Comparison of ENCODE assay signal across 26 cellular contexts in the genomic region with DNA sequence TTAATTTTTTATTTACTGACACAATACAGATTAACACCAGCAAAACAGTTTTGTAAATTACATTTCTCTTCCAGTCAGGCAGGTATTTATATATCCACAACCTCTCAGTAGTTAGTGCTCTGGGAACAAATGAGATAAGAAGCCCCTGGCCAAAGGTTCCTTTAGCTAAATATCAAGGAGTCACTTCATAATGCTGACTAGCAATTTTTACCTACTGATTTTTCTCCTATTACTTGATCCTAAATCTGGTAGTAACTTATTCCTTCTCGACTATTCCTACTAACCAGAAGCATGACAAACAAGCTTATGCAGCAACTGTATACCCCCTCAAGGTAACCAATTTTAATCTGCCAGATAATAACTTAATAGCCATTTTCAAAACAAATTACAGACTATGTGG. TPM values are rescaled to one million over a fixed set of nuclear protein-coding genes. Genes with fewer than 3 reads are reported as not detected.
DNase-seq lines count a peak whose midpoint lies in the region; ATAC-seq, FAIRE-seq and TF ChIP-seq lines count a peak whose summit lies in the region.
"Had no signal": no experiment of that assay in that cellular context is flagged by ENCODE, and none has a peak within 500 bp of the region (broad histone marks: within the 10 kb centered on the region; RNA-seq: fewer than 3 reads in every experiment).

No MANE protein-coding gene starts in this region.

- H2AFZ ChIP-seq in K562 (ENCODE audit: low read depth, low read length), result no peak overlapping the region
- H2AFZ ChIP-seq: GM23248 had no signal

- CTCF ChIA-PET in MCF 10A (lab: Yijun Ruan, JAX), result interaction anchor here (0.8 kb wide), 1 partner anchor 13 kb away, joined by 3 read pairs; no protein-coding TSS in a partner anchor
- CTCF ChIA-PET in K562 (lab: Yijun Ruan, JAX; ENCODE audit: low intra/inter-chr PET ratio), result no interaction called here

- no peak for TF ChIP-seq CTCF in MCF 10A (IDR thresholded peaks at IDR 0.05; ENCODE audit: unreplicated experiment)
- TF ChIP-seq CTCF in breast epithelium (IDR thresholded peaks at IDR 0.05), result no peak
- no peak for TF ChIP-seq CTCF in K562 (IDR thresholded peaks at IDR 0.05 in 2 of 3, conservative IDR thresholded peaks at IDR 0.05 in 1 of 3; ENCODE audit: insufficient read depth in 2 of 3, low read depth in 1 of 3, low read length in 3 of 3)
- no peak for TF ChIP-seq CTCF in tibial nerve (IDR thresholded peaks at IDR 0.05)

- TF ChIP-seq POLR2A in breast epithelium (IDR thresholded peaks at IDR 0.05), result no peak
- TF ChIP-seq POLR2A in K562 (conservative IDR thresholded peaks at IDR 0.05), result no peak
- no peak for TF ChIP-seq POLR2A in tibial nerve (IDR thresholded peaks at IDR 0.05)

- H3K27me3 Mint-ChIP-seq in MCF 10A (ENCODE audit: insufficient read depth, unreplicated experiment) (no peaks in the 10 kb centered on the region), memory B cell (no peaks in the 10 kb centered on the region)
- H3K27me3 Mint-ChIP-seq: CD4-positive, alpha-beta T cell; CD8-positive, alpha-beta memory T cell had no signal

- H3K4me3 Mint-ChIP-seq in MCF 10A (ENCODE audit: unreplicated experiment) (no peak overlapping the region), memory B cell (no peak overlapping the region)
- H3K4me3 Mint-ChIP-seq: CD14-positive monocyte; CD4-positive, alpha-beta T cell; CD8-positive, alpha-beta memory T cell had no signal

- peaks cover 3% of the 10 kb centered on the region; the same call in 1 of the 3 replicates for H3K79me2 ChIP-seq in K562 (ENCODE audit: control insufficient read depth, insufficient read depth, low read length)

- BruUV-seq in MCF 10A (replicated peaks; lab: Mats Ljungman, UMichigan) (no TSS peak), K562 (replicated peaks; lab: Mats Ljungman, UMichigan) (no TSS peak)

- H3K27ac ChIP-seq in breast epithelium (no peak overlapping the region), K562 (ENCODE audit: extremely low read depth, low read depth, low read length) (no peak overlapping the region), tibial nerve (no peak overlapping the region)
- H3K27ac ChIP-seq: 22Rv1; BLaER1 treated with 17β-estradiol and CSF1 and Interleukin-3, amounts not matched to agents 10 nM and 100 nM; GM23248 had no signal

- H3K4me1 Mint-ChIP-seq in MCF 10A (ENCODE audit: insufficient read depth, unreplicated experiment) (no peaks in the 10 kb centered on the region), memory B cell (peaks cover 2% of the 10 kb centered on the region)
- H3K4me1 Mint-ChIP-seq: CD14-positive monocyte had no signal

- no peaks in the 10 kb centered on the region for H3K27me3 ChIP-seq in breast epithelium
- no peaks in the 10 kb centered on the region for H3K27me3 ChIP-seq in K562 (ENCODE audit: control insufficient read depth in 2 of 2, insufficient read depth in 2 of 2, low read length in 2 of 2)
- no peaks in the 10 kb centered on the region for H3K27me3 ChIP-seq in tibial nerve
- H3K27me3 ChIP-seq: BE2C; BLaER1 treated with 17β-estradiol and CSF1 and Interleukin-3, amounts not matched to agents 10 nM and 100 nM had no signal

- POLR2A ChIA-PET in MCF 10A (lab: Yijun Ruan, JAX) (interaction anchor here (1.5 to 1.7 kb wide), 2 partner anchors 11 to 14 kb away, joined by 4 to 5 read pairs; no protein-coding TSS in a partner anchor), K562 (lab: Yijun Ruan, JAX) (interaction anchor here (0.6 kb wide), 1 partner anchor 9 kb away, joined by 3 read pairs; no protein-coding TSS in a partner anchor)

- no peak overlapping the region for H3K4me2 ChIP-seq in K562 (ENCODE audit: insufficient read depth, low read length)
- H3K4me2 ChIP-seq: BLaER1 treated with 17β-estradiol and CSF1 and Interleukin-3, amounts not matched to agents 10 nM and 100 nM had no signal

- no peaks in the 10 kb centered on the region for H3K9me1 ChIP-seq in K562 (ENCODE audit: control insufficient read depth, insufficient read depth, low read length)

- H3K36me3 Mint-ChIP-seq in MCF 10A (ENCODE audit: insufficient read depth, unreplicated experiment), result peaks cover 77% of the 10 kb centered on the region
- H3K36me3 Mint-ChIP-seq in memory B cell, result peaks cover 26% of the 10 kb centered on the region

- no peak overlapping the region for H3K4me3 ChIP-seq in breast epithelium
- H3K4me3 ChIP-seq in K562, result no peak overlapping the region
- H3K4me3 ChIP-seq in tibial nerve, result no peak overlapping the region
- H3K4me3 ChIP-seq: BLaER1 treated with 17β-estradiol and CSF1 and Interleukin-3, amounts not matched to agents 10 nM and 100 nM; GM12878; GM23248 had no signal

- peaks cover 8% of the 10 kb centered on the region for H3K36me3 ChIP-seq in breast epithelium
- H3K36me3 ChIP-seq in K562 (ENCODE audit: control insufficient read depth, insufficient read depth, low read length), result peaks cover 84% of the 10 kb centered on the region
- H3K36me3 ChIP-seq in tibial nerve, result peaks cover 0 to 82% (median 6%) of the 10 kb centered on the region in 3 donors

- intact Hi-C loops in MCF 10A (cut with micrococcal nuclease) (no loop called here), breast epithelium (cut with DNase I; ENCODE audit: low total_unique reads) (no loop called here), K562 (cut with micrococcal nuclease) (no loop called here)

- H3K27ac Mint-ChIP-seq in MCF 10A (ENCODE audit: low read depth, unreplicated experiment) (peak overlapping the region; percentile 44), memory B cell (peak overlapping the region; percentile 36)
- H3K27ac Mint-ChIP-seq: CD4-positive, alpha-beta T cell had no signal

- in situ Hi-C loops in K562 (cut with MboI), result no loop called here

- H3K4me1 ChIP-seq in breast epithelium (no peaks in the 10 kb centered on the region), K562 (replicated peaks in 1 of 2; ENCODE audit: control insufficient read depth in 2 of 2, insufficient read depth in 2 of 2, low read length in 2 of 2) (no peaks in the 10 kb centered on the region; a peak in 1 of 5 replicates), tibial nerve (no peaks in the 10 kb centered on the region)
- H3K4me1 ChIP-seq: BE2C; BLaER1 treated with 17β-estradiol and CSF1 and Interleukin-3, amounts not matched to agents 10 nM and 100 nM had no signal

- no peak for FAIRE-seq in K562 (lab: Jason Lieb, UNC)
- FAIRE-seq: A204.1, D721Med, GM12878, GM19239, H1 had no signal

- TF ChIP-seq RAD21 in K562 (CRISPR knock-in tag; conservative IDR thresholded peaks at IDR 0.05 in 1 of 2, IDR thresholded peaks at IDR 0.05 in 1 of 2), result no peak

- no peaks in the 10 kb centered on the region for H3K9me3 Mint-ChIP-seq in MCF 10A (ENCODE audit: unreplicated experiment)
- no peaks in the 10 kb centered on the region for H3K9me3 Mint-ChIP-seq in memory B cell
- H3K9me3 Mint-ChIP-seq: CD14-positive monocyte; CD4-positive, alpha-beta T cell had no signal

- H4K20me1 ChIP-seq in K562 (replicated peaks; ENCODE audit: control insufficient read depth, insufficient read depth, low read length), result no peaks in the 10 kb centered on the region

- ATAC-seq in K562, result no peak
- no peak for ATAC-seq in memory B cell (ENCODE audit: low read depth)
- no peak for ATAC-seq in HG03469 (IDR thresholded peaks at IDR 0.05; ENCODE audit: unreplicated experiment)
- ATAC-seq: GM12878 had no signal

- no peak overlapping the region for H3K9ac ChIP-seq in K562 (ENCODE audit: insufficient read depth in 1 of 2, low read depth in 2 of 2, low read length in 2 of 2)
- H3K9ac ChIP-seq: BLaER1 treated with 17β-estradiol and CSF1 and Interleukin-3, amounts not matched to agents 10 nM and 100 nM; GM23248 had no signal

- DNase-seq in MCF 10A (ENCODE audit: unreplicated experiment) (no peak), breast epithelium (ENCODE audit: low spot score in 2 of 2) (no peak), K562 (ENCODE audit: extremely low read depth in 1 of 4, low spot score in 3 of 4) (no peak), memory B cell (ENCODE audit: low spot score in 2 of 2) (no peak), tibial nerve (ENCODE audit: low spot score in 2 of 2) (no peak)
- DNase-seq: ACHN; AML-193; BE2C; CD4-positive, alpha-beta T cell; CD8-positive, alpha-beta memory T cell; DMS 273 treated with DMSO at 0.1 percent for 48 hours; DMS79; EL; GDM1; GM23248; H7; HCEC 1CT had no signal

- 91% methylated on average over 1 of the region's 1 CpG for whole genome bisulfite sequencing in K562 (ENCODE audit: insufficient coverage, low coverage, missing lambda C conversion rate)
- WGBS in tibial nerve, 2 donors, result 92 to 94% methylated on average over 1 of the region's 1 CpG

- TF ChIP-seq EP300 in K562 (IDR thresholded peaks at IDR 0.05; ENCODE audit: low read length) (no peak), tibial nerve (IDR thresholded peaks at IDR 0.05) (no peak)

- H3K9me3 ChIP-seq in breast epithelium (peaks cover 1 to 8% of the 10 kb centered on the region in 2 donors), K562 (replicated peaks; ENCODE audit: control insufficient read depth, insufficient read depth, low read depth, low read length) (no peaks in the 10 kb centered on the region), tibial nerve (peaks cover 0 to 3% (median 0%) of the 10 kb centered on the region in 4 donors)
- H3K9me3 ChIP-seq: BE2C; BLaER1 treated with 17β-estradiol and CSF1 and Interleukin-3, amounts not matched to agents 10 nM and 100 nM had no signal

TF ChIP-seq in K562, 482 proteins besides CTCF, POLR2A, EP300 and RAD21 (continues in another document):
- TF ChIP-seq ZNF316 (IDR thresholded peaks at IDR 0.05), result peak; percentile 85
- TF ChIP-seq MYBL2 (IDR thresholded peaks at IDR 0.05; ENCODE audit: low read depth), result no peak
- no peak for TF ChIP-seq MYBL2 (CRISPR knock-in tag; IDR thresholded peaks at IDR 0.05; ENCODE audit: borderline replicate concordance)
- peak; percentile 74 for TF ChIP-seq C11orf30 (IDR thresholded peaks at IDR 0.05; ENCODE audit: low read depth)

RNA-seq across cellular contexts. Expression of gene SEC63, which starts 46.3 kb away (rescaled TPM):
- 204 and 264 TPM in 2 replicates for total RNA-seq in MCF 10A (2022)
- total RNA-seq in breast epithelium, result 10 to 100 TPM; 48.8 to 60.0 (median 58.7) TPM
- total RNA-seq in K562 (2011; cell fraction: chromatin; rRNA removed; ENCODE audit: low replicate concordance), result 68.6 and 248 TPM in 2 replicates
- 23.7 and 34.5 TPM in 2 replicates for total RNA-seq in K562 (2011; cell fraction: nucleolus; rRNA removed)
- total RNA-seq in K562 (2011; cell fraction: nucleoplasm; rRNA removed), result 68.9 and 98.9 TPM in 2 replicates
- total RNA-seq in K562 (2014; rRNA removed), result 11.5 and 13.8 TPM in 2 replicates
- 28.4 and 33.2 TPM in 2 replicates for total RNA-seq in K562 (2014; rRNA removed; fragmentation: Illumina TruSeq; extraction: Trizol)
- total RNA-seq in K562 (2015; rRNA removed; fragmentation: Illumina TruSeq; extraction: Trizol), result 18.9 and 22.9 TPM in 2 replicates
- total RNA-seq in K562 (2021), result 71.8 and 74.6 TPM in 2 replicates
- polyA plus RNA-seq in K562 (2011; rRNA removed), result 47.1 and 61.6 TPM in 2 replicates
- 8.2 and 11.3 TPM in 2 replicates for polyA plus RNA-seq in K562 (2011; cell fraction: cytosol; rRNA removed)
- polyA plus RNA-seq in K562 (2011; cell fraction: nucleus; rRNA removed), result 11.2 and 18.3 TPM in 2 replicates
- 48.5 and 52.1 TPM in 2 replicates for polyA plus RNA-seq in K562 (2012)
- polyA plus RNA-seq in K562 (2014; fragmentation: Illumina TruSeq; extraction: Trizol), result 37.3 and 44.0 TPM in 2 replicates
- polyA plus RNA-seq in K562 (2014; fragmentation: Nextera tagmentation; extraction: Ambion mirVana), result 10 to 100 TPM; 21.2 to 25.7 TPM
- 30.0 and 32.2 TPM in 2 replicates for polyA plus RNA-seq in K562 (2014; rRNA removed)
- 41.3 and 59.5 TPM in 2 replicates for polyA minus RNA-seq in K562 (2011; rRNA and poly(A)+ RNA removed)
- 9.4 and 19.6 TPM in 2 replicates for polyA minus RNA-seq in K562 (2011; cell fraction: cytosol; rRNA and poly(A)+ RNA removed)
- 27.1 and 43.0 TPM in 2 replicates for polyA minus RNA-seq in K562 (2011; cell fraction: nucleus; rRNA and poly(A)+ RNA removed)
- total RNA-seq in tibial nerve, result 10 to 100 TPM; 32.6 to 84.0 (median 44.5) TPM
